10 cellular contexts compared by ENCODE assay signal in the genomic region with DNA sequence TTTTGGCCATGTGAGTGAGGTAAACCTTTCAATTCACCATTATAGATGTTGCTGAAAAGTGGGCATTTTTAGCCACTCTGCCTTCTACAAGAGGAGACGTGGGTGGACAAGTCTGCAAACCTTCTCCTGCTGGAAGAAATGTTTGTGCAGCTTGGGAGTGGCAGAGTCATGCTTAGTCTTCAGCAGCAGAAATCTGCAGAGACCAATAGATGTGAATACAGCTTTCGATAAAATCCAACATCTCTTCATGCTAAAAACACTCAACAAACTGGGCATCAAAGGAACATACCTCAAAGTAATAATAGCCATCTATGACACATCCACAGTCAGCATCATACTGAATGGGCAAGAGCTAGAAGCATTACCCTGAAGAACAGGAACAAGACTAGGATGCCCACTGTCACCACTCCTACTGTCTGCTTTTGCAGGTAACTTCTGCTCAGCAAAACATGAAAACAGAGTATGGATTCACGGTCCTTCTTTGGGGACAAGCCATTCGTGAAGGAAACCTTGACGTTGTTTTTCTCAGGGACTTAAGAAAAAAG.
DNase-seq lines count a peak whose midpoint lies in the region; ATAC-seq lines count a peak whose summit lies in the region.
"Had no signal": no experiment of that assay in that cellular context is flagged by ENCODE, and none has a peak within 500 bp of the region (broad histone marks: within the 10 kb centered on the region; RNA-seq: fewer than 3 reads in every experiment).

No MANE protein-coding gene starts in this region.

- DNase-seq in NCI-H1694 (lab: John Stamatoyannopoulos, UW) (no peak), T1000 (lab: John Stamatoyannopoulos, UW) (no peak)
- DNase-seq: heart left ventricle, NCI-H774 had no signal

- peak; percentile 26 for ATAC-seq in GM18502 (IDR thresholded peaks at IDR 0.05; ENCODE audit: poor library complexity, unreplicated experiment)
- peak; percentile 8 for ATAC-seq in GM21367 (IDR thresholded peaks at IDR 0.05; ENCODE audit: unreplicated experiment)
- ATAC-seq in HG03439 (IDR thresholded peaks at IDR 0.05; ENCODE audit: unreplicated experiment) = peak; percentile 7
- peak; percentile 33 for ATAC-seq in esophagus mucosa
- no peak for ATAC-seq in HG03354 (IDR thresholded peaks at IDR 0.05; ENCODE audit: poor library complexity, severe bottlenecking, unreplicated experiment)
- ATAC-seq in GM19023 (IDR thresholded peaks at IDR 0.05; ENCODE audit: unreplicated experiment) = no peak

Comparison
In these comparisons a context has a peak if more than half of its experiments do, and no peak if none do; other contexts are left out.
1. ATAC-seq: peak in GM18502 (single experiment), GM21367 (single experiment), HG03439 (single experiment) and esophagus mucosa (single experiment); none in HG03354 (single experiment) and GM19023 (single experiment).